In genomic region chr15:68639926-68640600, GRCh38 we compare ENCODE assay signal across 15 cellular contexts.
DNase-seq lines count a peak whose midpoint lies in the region; ATAC-seq, FAIRE-seq and TF ChIP-seq lines count a peak whose summit lies in the region.
"Had no signal": no experiment of that assay in that cellular context is flagged by ENCODE, and none has a peak within 500 bp of the region (broad histone marks: within the 10 kb centered on the region; RNA-seq: fewer than 3 reads in every experiment).

No MANE protein-coding gene starts in this region.

- 53 to 61% methylated on average over 7 of the region's 7 CpGs for WGBS in heart right ventricle, 2 donors
- 54 to 74% (median 65%) methylated on average over 7 of the region's 7 CpGs for WGBS in heart left ventricle, 4 donors

- H3K27me3 Mint-ChIP-seq in memory B cell (peaks cover 4% of the 10 kb centered on the region), T-helper 17 cell (peaks cover 9% of the 10 kb centered on the region)
- H3K27me3 Mint-ChIP-seq: stimulated activated naive CD8-positive, alpha-beta T cell treated with anti-CD3 and anti-CD28 coated beads, Interleukin-15, Interleukin-2, amounts not matched to agents 100 ng/mL and 50 ng/mL, for 24 hours had no signal

- TF ChIP-seq POLR2A in heart left ventricle (IDR thresholded peaks at IDR 0.05), result no peak
- TF ChIP-seq POLR2A in uterus (IDR thresholded peaks at IDR 0.05), result no peak

- FAIRE-seq in bronchial epithelial cell (lab: Jason Lieb, UNC), result no peak
- FAIRE-seq: A204.1, GM18507 had no signal

- DNase-seq in heart right ventricle (no peak), heart left ventricle (no peak), bronchial epithelial cell (ENCODE audit: low read depth) (peak; percentile 71), memory B cell (ENCODE audit: low spot score in 2 of 2) (no peak), uterus (peak; percentile 44 to 54), KG1 (lab: John Stamatoyannopoulos, UW) (no peak), T-helper 17 cell (no peak)
- DNase-seq in activated CD4-positive, alpha-beta T cell treated with anti-CD3 and anti-CD28 coated beads for 4 hours, result no peak
- DNase-seq: activated CD4-positive, alpha-beta T cell treated with anti-CD3 and anti-CD28 coated beads, Interleukin-2, amount 50 U/mL, for 48 hours; nephron progenitor cell had no signal

- H3K36me3 ChIP-seq in heart right ventricle, result no peaks in the 10 kb centered on the region
- no peaks in the 10 kb centered on the region for H3K36me3 ChIP-seq in heart left ventricle
- H3K36me3 ChIP-seq in bronchial epithelial cell (ENCODE audit: control insufficient read depth, insufficient read depth, low read length), result no peaks in the 10 kb centered on the region
- no peaks in the 10 kb centered on the region for H3K36me3 ChIP-seq in uterus

- intact Hi-C loops in heart right ventricle (cut with DNase I), result loop anchor here in 1 of 10 donors (5.0 kb wide), 1 partner anchor 63 kb away; the partner anchor contains the start of gene CORO2B
- intact Hi-C loops in heart left ventricle (cut with DNase I), result loop anchor here in 5 of 10 donors (5.0 to 10.0 kb wide), 4 partner anchors 43 to 73 kb away; no protein-coding TSS in a partner anchor
- intact Hi-C loops in uterus (cut with DNase I; ENCODE audit: low total_unique reads), result no loop called here

- H3K27ac Mint-ChIP-seq in memory B cell (peak overlapping the region; percentile 59), T-helper 17 cell (no peak overlapping the region)
- H3K27ac Mint-ChIP-seq: nephron progenitor cell; stimulated activated naive CD8-positive, alpha-beta T cell treated with anti-CD3 and anti-CD28 coated beads, Interleukin-15, Interleukin-2, amounts not matched to agents 100 ng/mL and 50 ng/mL, for 24 hours had no signal

- H3K36me3 Mint-ChIP-seq in memory B cell, result no peaks in the 10 kb centered on the region
- H3K36me3 Mint-ChIP-seq in T-helper 17 cell (ENCODE audit: low read depth), result no peaks in the 10 kb centered on the region

- no peaks in the 10 kb centered on the region for H3K9me3 Mint-ChIP-seq in memory B cell
- H3K9me3 Mint-ChIP-seq: nephron progenitor cell; stimulated activated naive CD8-positive, alpha-beta T cell treated with anti-CD3 and anti-CD28 coated beads, Interleukin-15, Interleukin-2, amounts not matched to agents 100 ng/mL and 50 ng/mL, for 24 hours had no signal

- H3K4me1 Mint-ChIP-seq in memory B cell (peaks cover 21% of the 10 kb centered on the region), T-helper 17 cell (peaks cover 3% of the 10 kb centered on the region)

- ATAC-seq in heart right ventricle (no peak), heart left ventricle (no peak), memory B cell (ENCODE audit: low read depth) (no peak), T-helper 17 cell (no peak)
- ATAC-seq: left lobe of liver had no signal

- peaks cover 13 to 67% (median 51%) of the 10 kb centered on the region in 9 donors for H3K4me1 ChIP-seq in heart right ventricle
- H3K4me1 ChIP-seq in heart left ventricle, result peaks cover 0 to 65% (median 44%) of the 10 kb centered on the region in 12 donors
- peaks cover 21 to 23% of the 10 kb centered on the region in 2 donors for H3K4me1 ChIP-seq in uterus

- H3K27me3 ChIP-seq in heart right ventricle, result no peaks in the 10 kb centered on the region
- no peaks in the 10 kb centered on the region for H3K27me3 ChIP-seq in heart left ventricle
- H3K27me3 ChIP-seq in bronchial epithelial cell (ENCODE audit: control insufficient read depth, insufficient read depth, low read length), result no peaks in the 10 kb centered on the region
- H3K27me3 ChIP-seq in uterus, result no peaks in the 10 kb centered on the region
- H3K27me3 ChIP-seq: hepatocyte had no signal

- H3K27ac ChIP-seq in heart right ventricle, result peak overlapping the region in 6 of 10 donors; percentile 7 to 62 (median 48)
- H3K27ac ChIP-seq in heart left ventricle, result peak overlapping the region in 6 of 12 donors; percentile 1 to 34 (median 6)
- peak overlapping the region; percentile 71 for H3K27ac ChIP-seq in uterus
- H3K27ac ChIP-seq: hepatocyte had no signal

- H3K4me3 Mint-ChIP-seq in memory B cell, result no peak overlapping the region
- no peak overlapping the region for H3K4me3 Mint-ChIP-seq in T-helper 17 cell
- H3K4me3 Mint-ChIP-seq: nephron progenitor cell; stimulated activated naive CD8-positive, alpha-beta T cell treated with anti-CD3 and anti-CD28 coated beads, Interleukin-15, Interleukin-2, amounts not matched to agents 100 ng/mL and 50 ng/mL, for 24 hours had no signal

- TF ChIP-seq CTCF in heart right ventricle (IDR thresholded peaks at IDR 0.05) (no peak), heart left ventricle (IDR thresholded peaks at IDR 0.05) (no peak), bronchial epithelial cell (IDR thresholded peaks at IDR 0.05; ENCODE audit: insufficient read depth, low read length, severe bottlenecking) (no peak), uterus (IDR thresholded peaks at IDR 0.05) (no peak)

- H3K4me3 ChIP-seq in heart right ventricle (no peak overlapping the region), heart left ventricle (no peak overlapping the region), bronchial epithelial cell (ENCODE audit: low read depth, low read length) (no peak overlapping the region), uterus (no peak overlapping the region)
- H3K4me3 ChIP-seq: hepatocyte had no signal

- H3K9me3 ChIP-seq in heart right ventricle (no peaks in the 10 kb centered on the region), heart left ventricle (no peaks in the 10 kb centered on the region), uterus (no peaks in the 10 kb centered on the region), T-helper 17 cell (ENCODE audit: control insufficient read depth, low read length, poor library complexity, severe bottlenecking) (no peaks in the 10 kb centered on the region)

Comparison
In these comparisons a context has a peak if more than half of its experiments do, and no peak if none do; other contexts are left out.
1. DNase-seq: peak in bronchial epithelial cell (single experiment) and uterus (2 of 2); none in heart right ventricle (0 of 2), heart left ventricle (0 of 5), memory B cell (0 of 2), activated CD4-positive, alpha-beta T cell treated with anti-CD3 and anti-CD28 coated beads for 4 hours (0 of 2), KG1 (single experiment) and T-helper 17 cell (0 of 3).